11 cellular contexts compared by ENCODE assay signal in genomic region chr3:184116017-184116416, GRCh38. TPM values are rescaled to one million over a fixed set of nuclear protein-coding genes. Genes with fewer than 3 reads are reported as not detected.
"Had no signal": no experiment of that assay in that cellular context is flagged by ENCODE, and none has a peak within 500 bp of the region (broad histone marks: within the 10 kb centered on the region; RNA-seq: fewer than 3 reads in every experiment).

No MANE protein-coding gene starts in this region.

- H3K36me3 ChIP-seq: HAP-1 had no signal

- H3K9me3 ChIP-seq: HAP-1 had no signal

- H2AFZ ChIP-seq: GM23248, GM23338 had no signal

- H3K4me1 ChIP-seq: HAP-1 had no signal

- H3K27ac ChIP-seq: GM23248 had no signal

- H3K9ac ChIP-seq: GM23248 had no signal

- DNase-seq: GM23248, GOT3, H7, H9, HCEC 1CT, HFFc6 had no signal

- ATAC-seq: GM23338, HCT116 had no signal

- H3K4me2 ChIP-seq: GM23338 had no signal

- H3K4me3 ChIP-seq: GM23248, GM23338, HAP-1 had no signal

- FAIRE-seq: H1 had no signal

RNA-seq across cellular contexts. Expression of gene HTR3E, which starts 19.2 kb away (rescaled TPM):
- total RNA-seq: GM23248, GM23338, H1, H4, H7, H9, HFFc6 had no signal
- polyA plus RNA-seq: GM23248, GM23338, H1 had no signal
